ENCODE assay signal across 2 cellular contexts in genomic region chr13:67643656-67644055, GRCh38.
TF ChIP-seq lines count a peak whose summit lies in the region.

No MANE protein-coding gene starts in this region.

TF ChIP-seq in WTC11, 78 proteins besides CTCF, POLR2A, EP300 and RAD21 (continued from another document):
- no peak for TF ChIP-seq ZNF512 (CRISPR knock-in tag; IDR thresholded peaks at IDR 0.05; ENCODE audit: borderline replicate concordance)
- TF ChIP-seq NFE2L1 (CRISPR knock-in tag; IDR thresholded peaks at IDR 0.05): no peak
- no peak for TF ChIP-seq ZBTB21 (CRISPR knock-in tag; IDR thresholded peaks at IDR 0.05; ENCODE audit: borderline replicate concordance)
- TF ChIP-seq ARID4B (CRISPR knock-in tag; IDR thresholded peaks at IDR 0.05; ENCODE audit: borderline replicate concordance): no peak
- TF ChIP-seq ELF4 (CRISPR knock-in tag; IDR thresholded peaks at IDR 0.05; ENCODE audit: low read depth): no peak
- TF ChIP-seq SMAD4 (CRISPR knock-in tag; IDR thresholded peaks at IDR 0.05): no peak
- TF ChIP-seq IRF1 (CRISPR knock-in tag; IDR thresholded peaks at IDR 0.05): no peak
- TF ChIP-seq SP1 (CRISPR knock-in tag; conservative IDR thresholded peaks at IDR 0.05): no peak
- no peak for TF ChIP-seq ZMAT4 (CRISPR knock-in tag; IDR thresholded peaks at IDR 0.05)
- TF ChIP-seq CBFB (CRISPR knock-in tag; IDR thresholded peaks at IDR 0.05; ENCODE audit: low read depth): no peak
TF ChIP-seq in WTC11: peak in this region for 0.

TF ChIP-seq in SK-N-SH treated with all-trans-retinoic acid at 6 μM for 48 hours, 23 proteins besides CTCF, POLR2A, EP300 and RAD21 (continued from another document):
- TF ChIP-seq, protein P1, sequence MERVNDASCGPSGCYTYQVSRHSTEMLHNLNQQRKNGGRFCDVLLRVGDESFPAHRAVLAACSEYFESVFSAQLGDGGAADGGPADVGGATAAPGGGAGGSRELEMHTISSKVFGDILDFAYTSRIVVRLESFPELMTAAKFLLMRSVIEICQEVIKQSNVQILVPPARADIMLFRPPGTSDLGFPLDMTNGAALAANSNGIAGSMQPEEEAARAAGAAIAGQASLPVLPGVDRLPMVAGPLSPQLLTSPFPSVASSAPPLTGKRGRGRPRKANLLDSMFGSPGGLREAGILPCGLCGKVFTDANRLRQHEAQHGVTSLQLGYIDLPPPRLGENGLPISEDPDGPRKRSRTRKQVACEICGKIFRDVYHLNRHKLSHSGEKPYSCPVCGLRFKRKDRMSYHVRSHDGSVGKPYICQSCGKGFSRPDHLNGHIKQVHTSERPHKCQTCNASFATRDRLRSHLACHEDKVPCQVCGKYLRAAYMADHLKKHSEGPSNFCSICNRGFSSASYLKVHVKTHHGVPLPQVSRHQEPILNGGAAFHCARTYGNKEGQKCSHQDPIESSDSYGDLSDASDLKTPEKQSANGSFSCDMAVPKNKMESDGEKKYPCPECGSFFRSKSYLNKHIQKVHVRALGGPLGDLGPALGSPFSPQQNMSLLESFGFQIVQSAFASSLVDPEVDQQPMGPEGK (CRISPR knock-in tag; IDR thresholded peaks at IDR 0.05; ENCODE audit: borderline replicate concordance): no peak
- TF ChIP-seq BACH2 (CRISPR knock-in tag; IDR thresholded peaks at IDR 0.05; ENCODE audit: borderline replicate concordance) (no peak), ARNTL (CRISPR knock-in tag; IDR thresholded peaks at IDR 0.05; ENCODE audit: borderline replicate concordance, low read depth) (no peak), TCF4 (CRISPR knock-in tag; IDR thresholded peaks at IDR 0.05; ENCODE audit: borderline replicate concordance) (no peak), SNAI2 (CRISPR knock-in tag; IDR thresholded peaks at IDR 0.05) (no peak), ESRRG (CRISPR knock-in tag; IDR thresholded peaks at IDR 0.05) (no peak), ZFP30 (CRISPR knock-in tag; IDR thresholded peaks at IDR 0.05) (no peak), CSRNP3 (CRISPR knock-in tag; IDR thresholded peaks at IDR 0.05) (no peak), ZNF8 (CRISPR knock-in tag; IDR thresholded peaks at IDR 0.05) (no peak), ZC3H10 (CRISPR knock-in tag; IDR thresholded peaks at IDR 0.05) (no peak), PPARA (CRISPR knock-in tag; IDR thresholded peaks at IDR 0.05; ENCODE audit: borderline replicate concordance) (no peak), TOX (CRISPR knock-in tag; IDR thresholded peaks at IDR 0.05; ENCODE audit: borderline replicate concordance) (no peak), CSDC2 (CRISPR knock-in tag; IDR thresholded peaks at IDR 0.05) (no peak), ISL1 (CRISPR knock-in tag; IDR thresholded peaks at IDR 0.05) (no peak)
